ENCODE assay signal across 8 cellular contexts in genomic region chr16:88437367-88437964, GRCh38. TPM values are rescaled to one million over a fixed set of nuclear protein-coding genes. Genes with fewer than 3 reads are reported as not detected.
DNase-seq lines count a peak whose midpoint lies in the region; ATAC-seq and TF ChIP-seq lines count a peak whose summit lies in the region.

No MANE protein-coding gene starts in this region.

- no peaks in the 10 kb centered on the region for H3F3A ChIP-seq in smooth muscle cell (ENCODE audit: low read depth)

- H4K20me1 ChIP-seq in smooth muscle cell (ENCODE audit: low read depth) = no peaks in the 10 kb centered on the region

- H3K9me3 Mint-ChIP-seq in glutamatergic neuron (ENCODE audit: unreplicated experiment) = peaks cover 4% of the 10 kb centered on the region

- H3K4me3 Mint-ChIP-seq in glutamatergic neuron (ENCODE audit: unreplicated experiment) = no peak overlapping the region

- H3K36me3 ChIP-seq in Peyer's patch (no peaks in the 10 kb centered on the region), smooth muscle cell (ENCODE audit: low read depth) (no peaks in the 10 kb centered on the region)

- H3K9me3 ChIP-seq in Peyer's patch (no peaks in the 10 kb centered on the region), smooth muscle cell (replicated peaks; ENCODE audit: low read depth) (no peaks in the 10 kb centered on the region)

- H3K4me1 ChIP-seq in Peyer's patch (peaks cover 0 to 7% (median 3%) of the 10 kb centered on the region in 4 donors), smooth muscle cell (ENCODE audit: low read depth) (no peaks in the 10 kb centered on the region)

- H3K4me3 ChIP-seq in Peyer's patch (no peak overlapping the region), smooth muscle cell (no peak overlapping the region)

- DNase-seq in NOMO-1 treated with DMSO at 0.1 percent for 48 hours (lab: John Stamatoyannopoulos, UW; ENCODE audit: unreplicated experiment) (peak; percentile 8), NOMO-1 (lab: John Stamatoyannopoulos, UW; ENCODE audit: unreplicated experiment in 2 of 2) (no peak), Peyer's patch (peak; percentile 55 to 76 (median 74)), glutamatergic neuron (peak; percentile 84), smooth muscle cell (lab: John Stamatoyannopoulos, UW; ENCODE audit: unreplicated experiment) (peak; percentile 5)
- peak; percentile 89 for DNase-seq in activated effector memory CD4-positive, alpha-beta T cell treated with anti-CD3 and anti-CD28 coated beads, Interleukin-2, amount 50 U/mL, for 16 hours

- no peak overlapping the region for H2AFZ ChIP-seq in smooth muscle cell (ENCODE audit: low read depth)

- ATAC-seq in HG03139 (IDR thresholded peaks at IDR 0.05; ENCODE audit: unreplicated experiment) (no peak), HG02678 (IDR thresholded peaks at IDR 0.05; ENCODE audit: unreplicated experiment) (no peak)

- H3K9ac ChIP-seq in smooth muscle cell (ENCODE audit: low read depth) = no peak overlapping the region

- H3K27me3 Mint-ChIP-seq in glutamatergic neuron (ENCODE audit: unreplicated experiment) = peaks cover 4% of the 10 kb centered on the region

- no peak for TF ChIP-seq POLR2A in Peyer's patch (IDR thresholded peaks at IDR 0.05)

- no peaks in the 10 kb centered on the region for H3K27me3 ChIP-seq in Peyer's patch
- no peaks in the 10 kb centered on the region for H3K27me3 ChIP-seq in smooth muscle cell (ENCODE audit: low read depth)

- no peaks in the 10 kb centered on the region for H3K79me2 ChIP-seq in smooth muscle cell (ENCODE audit: low read depth)

- no peak overlapping the region for H3K4me2 ChIP-seq in smooth muscle cell

- 50% methylated on average over 46 of the region's 55 CpGs for WGBS in smooth muscle cell (ENCODE audit: low lambda C conversion rate)

- TF ChIP-seq CTCF in Peyer's patch (IDR thresholded peaks at IDR 0.05) (peak; percentile 80 to 90 (median 88)), glutamatergic neuron (IDR thresholded peaks at IDR 0.05; ENCODE audit: partially characterized antibody, unreplicated experiment) (peak; percentile 99), smooth muscle cell (IDR thresholded peaks at IDR 0.05; ENCODE audit: borderline replicate concordance, insufficient read depth, poor library complexity, severe bottlenecking) (peak; percentile 94)

- no peak overlapping the region for H3K27ac Mint-ChIP-seq in glutamatergic neuron (ENCODE audit: unreplicated experiment)

- no peaks in the 10 kb centered on the region for H3K36me3 Mint-ChIP-seq in glutamatergic neuron (ENCODE audit: unreplicated experiment)

- H3K27ac ChIP-seq in Peyer's patch (no peak overlapping the region), smooth muscle cell (ENCODE audit: low read depth) (no peak overlapping the region)

- H3K4me1 Mint-ChIP-seq in glutamatergic neuron (ENCODE audit: low read depth, unreplicated experiment) = no peaks in the 10 kb centered on the region

RNA-seq across cellular contexts. Expression of gene ZFPM1, which starts 15.6 kb away (rescaled TPM):
- total RNA-seq in Peyer's patch = 1 to 10 TPM; 3.0 to 7.9 (median 4.9) TPM
- total RNA-seq in glutamatergic neuron (ENCODE audit: unreplicated experiment) = 11.1 TPM
- total RNA-seq in smooth muscle cell = 0.99 and 1.2 TPM in 2 replicates
- 4.9 and 6.6 TPM in 2 replicates for polyA plus RNA-seq in smooth muscle cell

RNA-seq across cellular contexts. Expression of gene ZNF469, which starts 54.7 kb away (rescaled TPM):
- total RNA-seq in Peyer's patch (1 to 10 TPM in 1 of 4 donors, under 1 TPM in 3; 0.18 to 1.7 (median 0.64) TPM), glutamatergic neuron (ENCODE audit: unreplicated experiment) (0.56 TPM), smooth muscle cell (5.3 and 6.2 TPM in 2 replicates)
- polyA plus RNA-seq in smooth muscle cell = 5.0 and 6.7 TPM in 2 replicates

Comparison
In these comparisons a context has a peak if more than half of its experiments do, and no peak if none do; other contexts are left out.
1. DNase-seq: peak in NOMO-1 treated with DMSO at 0.1 percent for 48 hours (single experiment), Peyer's patch (3 of 3), activated effector memory CD4-positive, alpha-beta T cell treated with anti-CD3 and anti-CD28 coated beads, Interleukin-2, amount 50 U/mL, for 16 hours (single experiment), glutamatergic neuron (single experiment) and smooth muscle cell (single experiment); none in NOMO-1 (0 of 2).
2. Peak in every context shown above with its lines, with median percentiles within 50 percentile points of each other: CTCF ChIP-seq.